Comparison of ENCODE assay signal across 1 cellular context in genomic region chr6:108594640-108595039, GRCh38.
TF ChIP-seq lines count a peak whose summit lies in the region.

No MANE protein-coding gene starts in this region.

TF ChIP-seq in GM23338, 12 proteins besides CTCF, POLR2A, EP300 and RAD21 (continued from another document):
- TF ChIP-seq ZNF462 (CRISPR knock-in tag; IDR thresholded peaks at IDR 0.05) (no peak), EZH2phosphoT487 (IDR thresholded peaks at IDR 0.05; ENCODE audit: unreplicated experiment) (no peak), CREB1 (CRISPR knock-in tag; IDR thresholded peaks at IDR 0.05; ENCODE audit: low read depth) (no peak), EZH2 (IDR thresholded peaks at IDR 0.05; ENCODE audit: low read depth, unreplicated experiment) (no peak), JUNB (IDR thresholded peaks at IDR 0.05; ENCODE audit: unreplicated experiment) (no peak), ZNF331 (CRISPR knock-in tag; IDR thresholded peaks at IDR 0.05; ENCODE audit: low read depth) (no peak)
- TF ChIP-seq, protein P1, sequence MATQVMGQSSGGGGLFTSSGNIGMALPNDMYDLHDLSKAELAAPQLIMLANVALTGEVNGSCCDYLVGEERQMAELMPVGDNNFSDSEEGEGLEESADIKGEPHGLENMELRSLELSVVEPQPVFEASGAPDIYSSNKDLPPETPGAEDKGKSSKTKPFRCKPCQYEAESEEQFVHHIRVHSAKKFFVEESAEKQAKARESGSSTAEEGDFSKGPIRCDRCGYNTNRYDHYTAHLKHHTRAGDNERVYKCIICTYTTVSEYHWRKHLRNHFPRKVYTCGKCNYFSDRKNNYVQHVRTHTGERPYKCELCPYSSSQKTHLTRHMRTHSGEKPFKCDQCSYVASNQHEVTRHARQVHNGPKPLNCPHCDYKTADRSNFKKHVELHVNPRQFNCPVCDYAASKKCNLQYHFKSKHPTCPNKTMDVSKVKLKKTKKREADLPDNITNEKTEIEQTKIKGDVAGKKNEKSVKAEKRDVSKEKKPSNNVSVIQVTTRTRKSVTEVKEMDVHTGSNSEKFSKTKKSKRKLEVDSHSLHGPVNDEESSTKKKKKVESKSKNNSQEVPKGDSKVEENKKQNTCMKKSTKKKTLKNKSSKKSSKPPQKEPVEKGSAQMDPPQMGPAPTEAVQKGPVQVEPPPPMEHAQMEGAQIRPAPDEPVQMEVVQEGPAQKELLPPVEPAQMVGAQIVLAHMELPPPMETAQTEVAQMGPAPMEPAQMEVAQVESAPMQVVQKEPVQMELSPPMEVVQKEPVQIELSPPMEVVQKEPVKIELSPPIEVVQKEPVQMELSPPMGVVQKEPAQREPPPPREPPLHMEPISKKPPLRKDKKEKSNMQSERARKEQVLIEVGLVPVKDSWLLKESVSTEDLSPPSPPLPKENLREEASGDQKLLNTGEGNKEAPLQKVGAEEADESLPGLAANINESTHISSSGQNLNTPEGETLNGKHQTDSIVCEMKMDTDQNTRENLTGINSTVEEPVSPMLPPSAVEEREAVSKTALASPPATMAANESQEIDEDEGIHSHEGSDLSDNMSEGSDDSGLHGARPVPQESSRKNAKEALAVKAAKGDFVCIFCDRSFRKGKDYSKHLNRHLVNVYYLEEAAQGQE (IDR thresholded peaks at IDR 0.05; ENCODE audit: unreplicated experiment), result no peak
TF ChIP-seq in GM23338: peak in this region for 0.
